Comparison of ENCODE assay signal across 33 cellular contexts in genomic region chr3:29619676-29620075, GRCh38.
"Had no signal": no experiment of that assay in that cellular context is flagged by ENCODE, and none has a peak within 500 bp of the region (broad histone marks: within the 10 kb centered on the region; RNA-seq: fewer than 3 reads in every experiment).

No MANE protein-coding gene starts in this region.

- H3K36me3 ChIP-seq: SJCRH30 had no signal

- H3K27me3 ChIP-seq: SJCRH30 had no signal

- DNase-seq: Karpas-422, KBM-7, MM.1S, NCI-H1048, NCI-H1092 treated with DMSO at 0.1 percent for 48 hours, NCI-H1105 treated with DMSO at 0.1 percent for 48 hours, NCI-H1417, NCI-H1436, NCI-H146, NCI-H1694, NCI-H187, NCI-H1930, NCI-H2029 treated with DMSO at 0.1 percent for 48 hours, NCI-H2081 treated with DMSO at 0.1 percent for 48 hours, NCI-H2107, NCI-H2171, NCI-H226, NCI-H446 treated with DMSO at 0.1 percent for 48 hours, NCI-H510A, NCI-H524, NCI-H526, NCI-H69, NCI-H748 treated with DMSO at 0.1 percent for 48 hours, PC-9, SHP77, SIG-M5, SJCRH30 had no signal

- H3K4me1 ChIP-seq: SJCRH30 had no signal

- FAIRE-seq: RCC 7860 had no signal

- H3K4me2 ChIP-seq: KMS-11, PC-9 had no signal

- ATAC-seq: Panc1, SK-N-SH treated with all-trans-retinoic acid at 6 μM for 48 hours had no signal

- H3K4me3 ChIP-seq: PC-9, SJCRH30, SK-N-MC had no signal

- H2AFZ ChIP-seq: PC-9 had no signal

- H3K27ac ChIP-seq: KMS-11, PC-9, RWPE1, SJCRH30, SK-N-MC had no signal

- H3K9me3 ChIP-seq: SJCRH30 had no signal

- H3K9ac ChIP-seq: KMS-11 had no signal
